ENCODE assay signal across 13 cellular contexts in genomic region chr22:24975813-24976341, GRCh38. TPM values are rescaled to one million over a fixed set of nuclear protein-coding genes. Genes with fewer than 3 reads are reported as not detected.
DNase-seq lines count a peak whose midpoint lies in the region; TF ChIP-seq lines count a peak whose summit lies in the region.
"Had no signal": no experiment of that assay in that cellular context is flagged by ENCODE, and none has a peak within 500 bp of the region (broad histone marks: within the 10 kb centered on the region; RNA-seq: fewer than 3 reads in every experiment).

No MANE protein-coding gene starts in this region.

- in situ Hi-C loops in GM13977 (cut with MboI; ENCODE audit: low pct_unique_long_range_greater_than_20kb, low sequenced_read_pairs, unreplicated experiment) = no loop called here

- H3K36me3 ChIP-seq in ascending aorta (no peaks in the 10 kb centered on the region), cardiac muscle cell (no peaks in the 10 kb centered on the region), prostate gland (no peaks in the 10 kb centered on the region)
- H3K36me3 ChIP-seq: neutrophil had no signal

- H3K9me3 ChIP-seq in ascending aorta (no peaks in the 10 kb centered on the region), cardiac muscle cell (ENCODE audit: low read depth) (no peaks in the 10 kb centered on the region), prostate gland (no peaks in the 10 kb centered on the region)
- H3K9me3 ChIP-seq: neutrophil had no signal

- intact Hi-C loops in ascending aorta (cut with DNase I) = no loop called here
- intact Hi-C loops in prostate gland (cut with DNase I) = no loop called here

- peaks cover 0 to 14% of the 10 kb centered on the region in 2 donors for H3K4me1 ChIP-seq in ascending aorta
- H3K4me1 ChIP-seq in cardiac muscle cell (ENCODE audit: low read depth) = peaks cover 32% of the 10 kb centered on the region
- peaks cover 12% of the 10 kb centered on the region for H3K4me1 ChIP-seq in prostate gland (replicated peaks)

- 24% methylated on average over 11 of the region's 11 CpGs for WGBS in prostate gland

- TF ChIP-seq CTCF in ascending aorta (IDR thresholded peaks at IDR 0.05) = no peak
- no peak for TF ChIP-seq CTCF in cardiac muscle cell (IDR thresholded peaks at IDR 0.05; ENCODE audit: low read depth, low read length)
- TF ChIP-seq CTCF in prostate gland (IDR thresholded peaks at IDR 0.05) = no peak
- TF ChIP-seq CTCF in GM13977 (IDR thresholded peaks at IDR 0.05; ENCODE audit: extremely low read depth, insufficient read depth, missing control alignments) = no peak

- H3K27me3 ChIP-seq in ascending aorta = no peaks in the 10 kb centered on the region
- no peaks in the 10 kb centered on the region for H3K27me3 ChIP-seq in cardiac muscle cell
- H3K27me3 ChIP-seq in prostate gland (replicated peaks; ENCODE audit: insufficient read depth) = no peaks in the 10 kb centered on the region
- H3K27me3 ChIP-seq: neutrophil had no signal

- H3K4me3 ChIP-seq in ascending aorta (no peak overlapping the region), cardiac muscle cell (no peak overlapping the region), prostate gland (no peak overlapping the region)

- TF ChIP-seq POLR2A in prostate gland (IDR thresholded peaks at IDR 0.05) = no peak

- H3K27ac ChIP-seq in ascending aorta = peak overlapping the region; percentile 62 to 63
- H3K27ac ChIP-seq in cardiac muscle cell = peak overlapping the region; percentile 89
- H3K27ac ChIP-seq in prostate gland = peak overlapping the region; percentile 80 to 85
- H3K27ac ChIP-seq: neutrophil had no signal

- DNase-seq in Ammon's horn (ENCODE audit: low spot score) (peak; percentile 55), ascending aorta (ENCODE audit: low spot score in 2 of 2) (peak in 1 of 2 donors; percentile 74), cardiac muscle cell (ENCODE audit: low read depth in 1 of 2, low spot score in 1 of 2) (peak in 1 of 2 donors; percentile 72), prostate gland (ENCODE audit: low spot score) (peak; percentile 37), NCI-H2227 (lab: John Stamatoyannopoulos, UW; ENCODE audit: unreplicated experiment) (no peak), GDM1 (lab: John Stamatoyannopoulos, UW) (no peak), NCI-H146 (lab: John Stamatoyannopoulos, UW) (no peak), GM13977 (ENCODE audit: low spot score) (no peak)
- DNase-seq: central memory CD4-positive, alpha-beta T cell; NCI-H2227 treated with DMSO at 0.1 percent for 48 hours had no signal

RNA-seq across cellular contexts. Expression of gene KIAA1671, which starts 23.4 kb away (rescaled TPM):
- 79.0 TPM for total RNA-seq in ascending aorta
- total RNA-seq in cardiac muscle cell = 18.7 and 37.3 TPM in 2 replicates
- 10.9 and 12.8 TPM in 2 replicates for polyA plus RNA-seq in cardiac muscle cell
- 10 to 100 TPM; 44.8 to 53.1 TPM for total RNA-seq in prostate gland

RNA-seq across cellular contexts. Expression of gene LHFPL7, which starts 29.4 kb away (rescaled TPM):
- total RNA-seq in ascending aorta (not detected), cardiac muscle cell (not detected in 2 replicates), prostate gland (not detected)
- polyA plus RNA-seq in cardiac muscle cell = not detected in 2 replicates
- total RNA-seq: HepG2 had no signal
- polyA plus RNA-seq: AG04450, HepG2 had no signal

Comparison
In these comparisons a context has a peak if more than half of its experiments do, and no peak if none do; other contexts are left out.
1. DNase-seq: peak in Ammon's horn (single experiment) and prostate gland (single experiment); none in NCI-H2227 (single experiment), GDM1 (single experiment), NCI-H146 (single experiment) and GM13977 (single experiment).
2. Peak in every context shown above with its lines, with median percentiles within 50 percentile points of each other: H3K27ac ChIP-seq.